16 cellular contexts compared by ENCODE assay signal in genomic region chr9:73116880-73117279, GRCh38. TPM values are rescaled to one million over a fixed set of nuclear protein-coding genes. Genes with fewer than 3 reads are reported as not detected.
DNase-seq lines count a peak whose midpoint lies in the region; TF ChIP-seq lines count a peak whose summit lies in the region.
"Had no signal": no experiment of that assay in that cellular context is flagged by ENCODE, and none has a peak within 500 bp of the region (broad histone marks: within the 10 kb centered on the region; RNA-seq: fewer than 3 reads in every experiment).

No MANE protein-coding gene starts in this region.

- H3K4me2 ChIP-seq in PC-9 (no peak overlapping the region), neural progenitor cell (no peak overlapping the region), OCI-LY7 (ENCODE audit: low read length) (no peak overlapping the region)

- H3K4me3 ChIP-seq in PC-9 (no peak overlapping the region), neural progenitor cell (no peak overlapping the region), OCI-LY7 (ENCODE audit: low read depth, low read length, poor library complexity, severe bottlenecking) (no peak overlapping the region)

- H2AFZ ChIP-seq in PC-9 (no peak overlapping the region), neural progenitor cell (replicated peaks) (no peak overlapping the region), OCI-LY7 (ENCODE audit: low read length) (no peak overlapping the region)

- intact Hi-C loops in PC-9 (cut with micrococcal nuclease; ENCODE audit: unreplicated experiment): no loop called here
- intact Hi-C loops in OCI-LY7 (cut with micrococcal nuclease; ENCODE audit: unreplicated experiment): no loop called here

- peaks cover 57% of the 10 kb centered on the region for H3K4me1 Mint-ChIP-seq in activated naive CD4-positive, alpha-beta T cell treated with anti-CD3 and anti-CD28 coated beads, Interleukin-2, amount 50 U/mL, for 24 hours
- peaks cover 60% of the 10 kb centered on the region for H3K4me1 Mint-ChIP-seq in stimulated activated naive CD8-positive, alpha-beta T cell treated with anti-CD3 and anti-CD28 coated beads, Interleukin-15, Interleukin-2, amounts not matched to agents 100 ng/mL and 50 ng/mL, for 24 hours (ENCODE audit: low read depth)
- peaks cover 3% of the 10 kb centered on the region for H3K4me1 Mint-ChIP-seq in neural progenitor cell

- BruUV-seq in PC-9 (replicated peaks; lab: Mats Ljungman, UMichigan) (no TSS peak), OCI-LY7 (replicated peaks; lab: Mats Ljungman, UMichigan) (no TSS peak)

- H3K79me2 ChIP-seq in PC-9 (ENCODE audit: low read depth) (no peaks in the 10 kb centered on the region), neural progenitor cell (ENCODE audit: low read depth) (no peaks in the 10 kb centered on the region), OCI-LY7 (ENCODE audit: insufficient read depth, low read depth, low read length) (no peaks in the 10 kb centered on the region)

- no peaks in the 10 kb centered on the region for H3K27me3 Mint-ChIP-seq in activated naive CD4-positive, alpha-beta T cell treated with anti-CD3 and anti-CD28 coated beads, Interleukin-2, amount 50 U/mL, for 24 hours
- H3K27me3 Mint-ChIP-seq in stimulated activated naive CD8-positive, alpha-beta T cell treated with anti-CD3 and anti-CD28 coated beads, Interleukin-15, Interleukin-2, amounts not matched to agents 100 ng/mL and 50 ng/mL, for 24 hours: no peaks in the 10 kb centered on the region
- H3K27me3 Mint-ChIP-seq in neural progenitor cell (ENCODE audit: insufficient read depth, low read depth): no peaks in the 10 kb centered on the region
- H3K27me3 Mint-ChIP-seq: CD4-positive, alpha-beta memory T cell had no signal

- CTCF ChIA-PET in PC-9 (lab: Charles Lee) (no interaction called here), OCI-LY7 (lab: Charles Lee; ENCODE audit: unreplicated experiment) (no interaction called here)

- H3K9ac ChIP-seq in neural progenitor cell: no peak overlapping the region

- H3K36me3 ChIP-seq in PC-9 (ENCODE audit: low read depth): no peaks in the 10 kb centered on the region
- H3K36me3 ChIP-seq in neural progenitor cell: no peaks in the 10 kb centered on the region
- no peaks in the 10 kb centered on the region for H3K36me3 ChIP-seq in OCI-LY7 (ENCODE audit: insufficient read depth, low read length)
- H3K36me3 ChIP-seq: BE2C had no signal

- no peak for DNase-seq in activated naive CD4-positive, alpha-beta T cell treated with Interleukin-2 at 50 U/mL for 16 hours
- no peak for DNase-seq in PC-9
- no peak for DNase-seq in epithelial cell of prostate (ENCODE audit: low read depth, low spot score)
- DNase-seq in neural progenitor cell (ENCODE audit: low spot score): no peak
- no peak for DNase-seq in OCI-LY7 (ENCODE audit: low spot score)
- DNase-seq in NCI-H2196 (lab: John Stamatoyannopoulos, UW; ENCODE audit: unreplicated experiment): no peak
- DNase-seq: BE2C; CD4-positive, alpha-beta memory T cell; GF-D8; NCI-H1436 treated with DMSO at 0.1 percent for 48 hours; NCI-H2081; NCI-H2227 treated with DMSO at 0.1 percent for 48 hours; NCI-H526 had no signal

- H4K20me1 ChIP-seq in PC-9 (ENCODE audit: insufficient read depth): no peaks in the 10 kb centered on the region
- H4K20me1 ChIP-seq in neural progenitor cell (ENCODE audit: low read depth): no peaks in the 10 kb centered on the region
- H4K20me1 ChIP-seq in OCI-LY7 (ENCODE audit: insufficient read depth, low read length): no peaks in the 10 kb centered on the region

- peak overlapping the region; percentile 59 for H3K27ac Mint-ChIP-seq in activated naive CD4-positive, alpha-beta T cell treated with anti-CD3 and anti-CD28 coated beads, Interleukin-2, amount 50 U/mL, for 24 hours
- peak overlapping the region; percentile 83 for H3K27ac Mint-ChIP-seq in stimulated activated naive CD8-positive, alpha-beta T cell treated with anti-CD3 and anti-CD28 coated beads, Interleukin-15, Interleukin-2, amounts not matched to agents 100 ng/mL and 50 ng/mL, for 24 hours
- H3K27ac Mint-ChIP-seq in neural progenitor cell: no peak overlapping the region

- H3K27ac ChIP-seq in PC-9: peak overlapping the region; percentile 51; the same call in 1 of the 2 replicates
- H3K27ac ChIP-seq in epithelial cell of prostate: peak overlapping the region; percentile 95
- no peak overlapping the region for H3K27ac ChIP-seq in neural progenitor cell
- H3K27ac ChIP-seq in OCI-LY7 (ENCODE audit: low read depth, low read length, poor library complexity, severe bottlenecking): no peak overlapping the region
- H3K27ac ChIP-seq: HL-60 had no signal

- H3K4me3 Mint-ChIP-seq in activated naive CD4-positive, alpha-beta T cell treated with anti-CD3 and anti-CD28 coated beads, Interleukin-2, amount 50 U/mL, for 24 hours: no peak overlapping the region
- peak overlapping the region; percentile 48 for H3K4me3 Mint-ChIP-seq in stimulated activated naive CD8-positive, alpha-beta T cell treated with anti-CD3 and anti-CD28 coated beads, Interleukin-15, Interleukin-2, amounts not matched to agents 100 ng/mL and 50 ng/mL, for 24 hours
- H3K4me3 Mint-ChIP-seq in neural progenitor cell: no peak overlapping the region

- H3K9me3 ChIP-seq in PC-9 (ENCODE audit: insufficient read depth, low read depth) (peaks cover 16% of the 10 kb centered on the region), neural progenitor cell (ENCODE audit: low read depth) (no peaks in the 10 kb centered on the region), OCI-LY7 (ENCODE audit: low read length) (no peaks in the 10 kb centered on the region)
- H3K9me3 ChIP-seq: BE2C had no signal

- no peaks in the 10 kb centered on the region for H3K9me2 ChIP-seq in PC-9 (ENCODE audit: insufficient read depth)
- no peaks in the 10 kb centered on the region for H3K9me2 ChIP-seq in OCI-LY7 (ENCODE audit: insufficient read depth, low read length)

- TF ChIP-seq CTCF in PC-9 (conservative IDR thresholded peaks at IDR 0.05) (no peak), neural progenitor cell (IDR thresholded peaks at IDR 0.05) (no peak), OCI-LY7 (conservative IDR thresholded peaks at IDR 0.05; ENCODE audit: low read length) (no peak)

- H3K9me3 Mint-ChIP-seq in activated naive CD4-positive, alpha-beta T cell treated with anti-CD3 and anti-CD28 coated beads, Interleukin-2, amount 50 U/mL, for 24 hours: no peaks in the 10 kb centered on the region
- no peaks in the 10 kb centered on the region for H3K9me3 Mint-ChIP-seq in stimulated activated naive CD8-positive, alpha-beta T cell treated with anti-CD3 and anti-CD28 coated beads, Interleukin-15, Interleukin-2, amounts not matched to agents 100 ng/mL and 50 ng/mL, for 24 hours
- no peaks in the 10 kb centered on the region for H3K9me3 Mint-ChIP-seq in neural progenitor cell
- H3K9me3 Mint-ChIP-seq: CD4-positive, alpha-beta memory T cell had no signal

- H3F3A ChIP-seq in PC-9 (ENCODE audit: insufficient read depth, low read depth): no peaks in the 10 kb centered on the region
- no peaks in the 10 kb centered on the region for H3F3A ChIP-seq in neural progenitor cell (ENCODE audit: low read depth)

- POLR2A ChIA-PET in PC-9 (lab: Charles Lee; ENCODE audit: unreplicated experiment): interaction anchor here (0.7 kb wide), 1 partner anchor 729 kb away, joined by 17 read pairs; no protein-coding TSS in a partner anchor
- POLR2A ChIA-PET in OCI-LY7 (lab: Charles Lee): interaction anchor here (1.1 to 1.5 kb wide), 2 partner anchors 10 to 54 kb away, joined by 3 read pairs; no protein-coding TSS in a partner anchor

- H3K4me1 ChIP-seq in PC-9 (replicated peaks; ENCODE audit: insufficient read depth) (peaks cover 30% of the 10 kb centered on the region), neural progenitor cell (no peaks in the 10 kb centered on the region), OCI-LY7 (ENCODE audit: insufficient read depth, low read length, poor library complexity, severe bottlenecking) (no peaks in the 10 kb centered on the region)
- H3K4me1 ChIP-seq: BE2C had no signal

- no peaks in the 10 kb centered on the region for H3K36me3 Mint-ChIP-seq in activated naive CD4-positive, alpha-beta T cell treated with anti-CD3 and anti-CD28 coated beads, Interleukin-2, amount 50 U/mL, for 24 hours
- H3K36me3 Mint-ChIP-seq in stimulated activated naive CD8-positive, alpha-beta T cell treated with anti-CD3 and anti-CD28 coated beads, Interleukin-15, Interleukin-2, amounts not matched to agents 100 ng/mL and 50 ng/mL, for 24 hours (ENCODE audit: low read depth): no peaks in the 10 kb centered on the region
- no peaks in the 10 kb centered on the region for H3K36me3 Mint-ChIP-seq in neural progenitor cell
- H3K36me3 Mint-ChIP-seq: CD4-positive, alpha-beta memory T cell had no signal

- H3K27me3 ChIP-seq in PC-9 (ENCODE audit: insufficient read depth, low read depth): no peaks in the 10 kb centered on the region
- H3K27me3 ChIP-seq in neural progenitor cell: no peaks in the 10 kb centered on the region
- H3K27me3 ChIP-seq: BE2C had no signal

RNA-seq across cellular contexts. Expression of gene ANXA1, which starts 34.8 kb away (rescaled TPM):
- total RNA-seq in PC-9 (2021) (653 and 753 TPM in 2 replicates), neural progenitor cell (ENCODE audit: low replicate concordance) (0.47 and 1.1 TPM in 2 replicates), OCI-LY7 (2022) (not detected in 2 replicates)
- not detected in 2 replicates for total RNA-seq in OCI-LY7 (2014; rRNA removed; shearing (Covaris generic))

Comparison
In these comparisons a context has a peak if more than half of its experiments do, and no peak if none do; other contexts are left out.
1. H3K27ac ChIP-seq: peak in PC-9 (single experiment) and epithelial cell of prostate (single experiment); none in neural progenitor cell (single experiment) and OCI-LY7 (single experiment).
2. RNA of gene ANXA1, which starts 34.8 kb away (total RNA-seq): 653 to 753 TPM in PC-9; 0.47 to 1.1 TPM in neural progenitor cell and not detected in OCI-LY7; every median in the first group is over 100 times any median in the second.